Comparison of ENCODE assay signal across 10 cellular contexts in the genomic region with DNA sequence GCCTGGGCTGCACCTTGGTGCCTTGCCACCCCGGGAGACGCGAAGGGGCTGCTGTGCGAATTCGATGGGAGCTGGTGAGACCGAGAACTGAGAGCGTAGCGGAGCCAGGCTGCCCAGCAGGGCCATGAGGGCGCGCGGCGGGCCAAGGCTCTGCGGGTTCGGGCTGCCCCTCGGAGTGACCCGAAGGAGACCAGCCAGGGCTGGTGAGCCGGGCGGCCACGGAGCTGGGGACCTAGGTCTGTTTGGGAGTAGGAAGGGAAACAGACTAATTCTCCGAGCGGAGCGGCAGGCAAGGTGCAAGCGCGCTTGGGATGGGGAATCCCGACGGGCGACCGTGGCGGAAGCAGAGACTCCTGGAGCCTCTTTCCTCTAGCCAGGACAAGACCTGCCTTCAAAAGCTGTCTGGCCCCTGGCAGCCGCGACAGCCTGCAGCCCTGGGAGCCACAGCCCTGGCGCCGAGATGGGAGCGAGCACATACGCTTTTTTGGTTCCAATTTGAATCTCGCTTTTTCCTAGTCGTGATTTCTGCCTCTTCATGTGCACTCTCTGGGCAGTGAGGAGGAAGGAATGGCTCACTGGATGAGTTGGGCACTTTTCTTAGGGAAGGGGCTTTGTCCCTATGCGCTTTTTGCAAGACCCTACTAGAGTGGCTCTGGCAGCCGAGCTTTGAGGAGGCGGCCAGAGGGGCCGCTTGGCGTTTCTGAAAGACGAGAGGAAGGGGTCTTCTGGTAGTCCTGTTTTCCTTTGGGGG. TPM values are rescaled to one million over a fixed set of nuclear protein-coding genes. Genes with fewer than 3 reads are reported as not detected.
A peak's percentile ranks its signal among the peaks of the same experiment; 100 is the strongest.
DNase-seq lines count a peak whose midpoint lies in the region; ATAC-seq and TF ChIP-seq lines count a peak whose summit lies in the region.
"Had no signal": no experiment of that assay in that cellular context is flagged by ENCODE, and none has a peak within 500 bp of the region (broad histone marks: within the 10 kb centered on the region; RNA-seq: fewer than 3 reads in every experiment).

No MANE protein-coding gene starts in this region.

- H2BK120ac ChIP-seq in mesenchymal stem cell (ENCODE audit: low read depth, low read length): no peak overlapping the region

- H3K9ac ChIP-seq in colonic mucosa (ENCODE audit: low read depth in 2 of 2, low read length in 2 of 2) (no peak overlapping the region), mesenchymal stem cell (ENCODE audit: low read length) (peak overlapping the region; percentile 55)

- H3K23ac ChIP-seq in mesenchymal stem cell (ENCODE audit: low read length in 2 of 2): no peak overlapping the region

- H3K18ac ChIP-seq in mesenchymal stem cell (ENCODE audit: low read depth in 1 of 2, low read length in 2 of 2): no peak overlapping the region

- no peak overlapping the region for H2BK5ac ChIP-seq in mesenchymal stem cell (ENCODE audit: low read depth, low read length, poor library complexity, severe bottlenecking)

- no peak overlapping the region for H2BK12ac ChIP-seq in mesenchymal stem cell (ENCODE audit: low read length in 2 of 2)

- H3K4ac ChIP-seq in mesenchymal stem cell (ENCODE audit: low read depth in 1 of 2, low read length in 2 of 2): no peak overlapping the region

- H3K4me1 Mint-ChIP-seq in activated CD8-positive, alpha-beta memory T cell treated with anti-CD3 and anti-CD28 coated beads, Interleukin-2, amount 10 ng/mL, durations not matched to agents 7 days and 5 days: no peaks in the 10 kb centered on the region

- DNase-seq in NCI-H748 (lab: John Stamatoyannopoulos, UW; ENCODE audit: unreplicated experiment) (peak; percentile 58), NCI-H748 treated with DMSO at 0.1 percent for 48 hours (lab: John Stamatoyannopoulos, UW) (no peak), colonic mucosa (no peak), mesenchymal stem cell (no peak), thyroid gland (peak; percentile 28 to 36), DMS53 (lab: John Stamatoyannopoulos, UW) (no peak)
- DNase-seq in activated CD8-positive, alpha-beta memory T cell treated with anti-CD3 and anti-CD28 coated beads, Interleukin-2, amount 10 ng/mL, durations not matched to agents 7 days and 5 days: no peak

- H2AFZ ChIP-seq in mesenchymal stem cell (ENCODE audit: low read depth, low read length): no peak overlapping the region

- no peak for TF ChIP-seq POLR2A in thyroid gland (IDR thresholded peaks at IDR 0.05)

- H3K14ac ChIP-seq in mesenchymal stem cell (ENCODE audit: low read length in 2 of 2): no peak overlapping the region

- H3K4me2 ChIP-seq in mesenchymal stem cell (ENCODE audit: low read length, poor library complexity, severe bottlenecking): peak overlapping the region; percentile 95

- H3K27ac ChIP-seq in colonic mucosa (no peak overlapping the region), mesenchymal stem cell (ENCODE audit: low read length, poor library complexity, severe bottlenecking) (no peak overlapping the region), thyroid gland (peak overlapping the region in 2 of 3 donors; percentile 36 to 76)

- H4K8ac ChIP-seq in mesenchymal stem cell (ENCODE audit: low read length): no peak overlapping the region

- no peak overlapping the region for H3K4me3 Mint-ChIP-seq in activated CD8-positive, alpha-beta memory T cell treated with anti-CD3 and anti-CD28 coated beads, Interleukin-2, amount 10 ng/mL, durations not matched to agents 7 days and 5 days

- H3K36me3 Mint-ChIP-seq in activated CD8-positive, alpha-beta memory T cell treated with anti-CD3 and anti-CD28 coated beads, Interleukin-2, amount 10 ng/mL, durations not matched to agents 7 days and 5 days: no peaks in the 10 kb centered on the region

- H3K36me3 ChIP-seq in colonic mucosa: no peaks in the 10 kb centered on the region
- H3K36me3 ChIP-seq in mesenchymal stem cell (ENCODE audit: control insufficient read depth in 1 of 2, insufficient read depth in 2 of 2, low read depth in 1 of 2, low read length in 2 of 2): no peaks in the 10 kb centered on the region
- H3K36me3 ChIP-seq in thyroid gland: no peaks in the 10 kb centered on the region

- H3K27ac Mint-ChIP-seq in activated CD8-positive, alpha-beta memory T cell treated with anti-CD3 and anti-CD28 coated beads, Interleukin-2, amount 10 ng/mL, durations not matched to agents 7 days and 5 days: no peak overlapping the region

- no peaks in the 10 kb centered on the region for H3K9me3 Mint-ChIP-seq in activated CD8-positive, alpha-beta memory T cell treated with anti-CD3 and anti-CD28 coated beads, Interleukin-2, amount 10 ng/mL, durations not matched to agents 7 days and 5 days (ENCODE audit: low read depth)

- ATAC-seq in GM19035 (IDR thresholded peaks at IDR 0.05; ENCODE audit: unreplicated experiment): no peak
- no peak for ATAC-seq in activated CD8-positive, alpha-beta memory T cell treated with anti-CD3 and anti-CD28 coated beads, Interleukin-2, amount 10 ng/mL, durations not matched to agents 7 days and 5 days

- H3K4me1 ChIP-seq in colonic mucosa (no peaks in the 10 kb centered on the region), mesenchymal stem cell (ENCODE audit: control insufficient read depth, insufficient read depth, low read depth, low read length) (peaks cover 29% of the 10 kb centered on the region), thyroid gland (peaks cover 13 to 15% of the 10 kb centered on the region in 2 donors)

- CTCF ChIA-PET in activated CD8-positive, alpha-beta memory T cell treated with anti-CD3 and anti-CD28 coated beads, Interleukin-2, amount 10 ng/mL, durations not matched to agents 7 days and 5 days (lab: Charles Lee): no interaction called here

- H3K79me1 ChIP-seq in mesenchymal stem cell (replicated peaks; ENCODE audit: low read length, poor library complexity, severe bottlenecking): peaks cover 1% of the 10 kb centered on the region

- H3K27me3 Mint-ChIP-seq in activated CD8-positive, alpha-beta memory T cell treated with anti-CD3 and anti-CD28 coated beads, Interleukin-2, amount 10 ng/mL, durations not matched to agents 7 days and 5 days: peaks cover 74% of the 10 kb centered on the region

- H3K4me3 ChIP-seq in colonic mucosa: peak overlapping the region; percentile 13
- H3K4me3 ChIP-seq in mesenchymal stem cell (ENCODE audit: insufficient read depth in 1 of 2, low read depth in 1 of 2, low read length in 2 of 2): peak overlapping the region; percentile 61 to 77
- H3K4me3 ChIP-seq in thyroid gland (replicated peaks in 1 of 3): peak overlapping the region; percentile 22 to 64 (median 47)

- H2AK5ac ChIP-seq in mesenchymal stem cell (ENCODE audit: low read length, severe bottlenecking): no peak overlapping the region

- TF ChIP-seq CTCF in colonic mucosa (IDR thresholded peaks at IDR 0.05) (no peak), thyroid gland (IDR thresholded peaks at IDR 0.05) (no peak)

- no peak overlapping the region for H4K91ac ChIP-seq in mesenchymal stem cell (ENCODE audit: low read length)

- WGBS in mesenchymal stem cell: under 1% methylated on average over 42 of the region's 43 CpGs
- WGBS in thyroid gland, 2 donors: 1 to 2% methylated on average over 34 to 37 of the region's 43 CpGs

- intact Hi-C loops in colonic mucosa (cut with DNase I): no loop called here
- intact Hi-C loops in thyroid gland (cut with DNase I): no loop called here

- H3K9me3 ChIP-seq in colonic mucosa (no peaks in the 10 kb centered on the region), mesenchymal stem cell (ENCODE audit: control insufficient read depth, low read length) (no peaks in the 10 kb centered on the region), thyroid gland (no peaks in the 10 kb centered on the region)

- H2BK15ac ChIP-seq in mesenchymal stem cell (ENCODE audit: low read depth, poor library complexity, severe bottlenecking): no peak overlapping the region

- H3K27me3 ChIP-seq in colonic mucosa (peaks cover 24% of the 10 kb centered on the region), mesenchymal stem cell (ENCODE audit: control insufficient read depth in 1 of 2, insufficient read depth in 1 of 2, low read length in 2 of 2) (peaks cover 46 to 75% of the 10 kb centered on the region in 2 experiments), thyroid gland (no peaks in the 10 kb centered on the region)

RNA-seq across cellular contexts. Expression of a gene that starts 0.8 kb away (rescaled TPM):
- total RNA-seq in colonic mucosa (under 1 TPM; 0.10 to 0.19 TPM), thyroid gland (10 to 100 TPM in 2 of 4 donors, 1 to 10 TPM in 2; 8.3 to 12.4 (median 10.2) TPM)
- not detected for polyA plus RNA-seq in mesenchymal stem cell (2013, experiment 1 of 2)
- not detected for polyA plus RNA-seq in mesenchymal stem cell (2013, experiment 2 of 2)
- not detected for total RNA-seq in activated CD8-positive, alpha-beta memory T cell treated with anti-CD3 and anti-CD28 coated beads, Interleukin-2, amount 10 ng/mL, durations not matched to agents 7 days and 5 days
- total RNA-seq: dermis microvascular lymphatic vessel endothelial cell had no signal
- polyA plus RNA-seq: AG04450 had no signal

Comparison
In these comparisons a context has a peak if more than half of its experiments do, and no peak if none do; other contexts are left out.
1. DNase-seq: peak in NCI-H748 (single experiment) and thyroid gland (2 of 2); none in NCI-H748 treated with DMSO at 0.1 percent for 48 hours (single experiment), colonic mucosa (single experiment), mesenchymal stem cell (single experiment), DMS53 (single experiment) and activated CD8-positive, alpha-beta memory T cell treated with anti-CD3 and anti-CD28 coated beads, Interleukin-2, amount 10 ng/mL, durations not matched to agents 7 days and 5 days (single experiment).
2. H3K27ac ChIP-seq: peak in thyroid gland (2 of 3); none in colonic mucosa (single experiment) and mesenchymal stem cell (single experiment).
3. H3K4me3 ChIP-seq: peak in every context shown above with its lines; median percentile 69 in mesenchymal stem cell; 47 in thyroid gland; 13 in colonic mucosa.
4. RNA of a gene that starts 0.8 kb away (total RNA-seq): 8.3 to 12.4 TPM in thyroid gland; 0.10 to 0.19 TPM in colonic mucosa and not detected in activated CD8-positive, alpha-beta memory T cell treated with anti-CD3 and anti-CD28 coated beads, Interleukin-2, amount 10 ng/mL, durations not matched to agents 7 days and 5 days; every median in the first group is over 4 times any median in the second.